8 cellular contexts compared by ENCODE assay signal in genomic region chr3:99637381-99638111, GRCh38.
A peak's percentile ranks its signal among the peaks of the same experiment; 100 is the strongest.
DNase-seq lines count a peak whose midpoint lies in the region; ATAC-seq, FAIRE-seq and TF ChIP-seq lines count a peak whose summit lies in the region.

No MANE protein-coding gene starts in this region.

- H3K9ac ChIP-seq in parathyroid adenoma, result no peak overlapping the region

- H3K4me2 ChIP-seq in parathyroid adenoma (ENCODE audit: low read length), result peak overlapping the region; percentile 76

- H3K27ac ChIP-seq in parathyroid adenoma, result peak overlapping the region; percentile 34

- no peaks in the 10 kb centered on the region for H3K79me2 ChIP-seq in parathyroid adenoma

- H3K4me1 ChIP-seq in parathyroid adenoma, result no peaks in the 10 kb centered on the region

- peak overlapping the region; percentile 65 for H2AFZ ChIP-seq in parathyroid adenoma

- TF ChIP-seq POLR2A in GM18505 (IDR thresholded peaks at IDR 0.05; ENCODE audit: borderline replicate concordance, extremely low read depth, insufficient read depth, insufficient read length), result no peak

- peak; percentile 70 for ATAC-seq in SK-N-SH treated with all-trans-retinoic acid at 6 μM for 48 hours
- ATAC-seq in GM18873 (IDR thresholded peaks at IDR 0.05; ENCODE audit: low FRiP score, unreplicated experiment), result no peak
- ATAC-seq in GM19328 (IDR thresholded peaks at IDR 0.05; ENCODE audit: unreplicated experiment), result no peak
- ATAC-seq in GM18505 (IDR thresholded peaks at IDR 0.05; ENCODE audit: unreplicated experiment), result no peak

- DNase-seq in ELR (ENCODE audit: low read depth), result peak; percentile 91
- DNase-seq in foreskin fibroblast, result peak; percentile 67 to 83
- DNase-seq in HTR-8/SVneo (ENCODE audit: insufficient read length, low spot score), result no peak

- no peaks in the 10 kb centered on the region for H3K36me3 ChIP-seq in parathyroid adenoma (ENCODE audit: control insufficient read depth, insufficient read depth, low read length)

- H3K4me3 ChIP-seq in foreskin fibroblast (ENCODE audit: low read depth in 1 of 2, low read length in 2 of 2) (peak overlapping the region; percentile 67 to 81), parathyroid adenoma (ENCODE audit: low read depth, low read length) (peak overlapping the region; percentile 48)

- TF ChIP-seq CTCF in foreskin fibroblast (IDR thresholded peaks at IDR 0.05; ENCODE audit: low read depth, low read length) (no peak), parathyroid adenoma (IDR thresholded peaks at IDR 0.05) (no peak)

- H3K9me3 ChIP-seq in parathyroid adenoma (ENCODE audit: control insufficient read depth, low read length), result no peaks in the 10 kb centered on the region

- no peak for FAIRE-seq in HTR-8/SVneo (lab: Jason Lieb, UNC)

- H3K27me3 ChIP-seq in parathyroid adenoma (ENCODE audit: control insufficient read depth, insufficient read depth, low read length), result no peaks in the 10 kb centered on the region

TF ChIP-seq in SK-N-SH treated with all-trans-retinoic acid at 6 μM for 48 hours, 23 proteins besides CTCF, POLR2A, EP300 and RAD21:
- TF ChIP-seq TCF4 (CRISPR knock-in tag; IDR thresholded peaks at IDR 0.05; ENCODE audit: borderline replicate concordance) (no peak), ZFP30 (CRISPR knock-in tag; IDR thresholded peaks at IDR 0.05) (no peak), CSRNP3 (CRISPR knock-in tag; IDR thresholded peaks at IDR 0.05) (no peak), ZNF565 (CRISPR knock-in tag; conservative IDR thresholded peaks at IDR 0.05; ENCODE audit: low read depth) (no peak), CSDC2 (CRISPR knock-in tag; IDR thresholded peaks at IDR 0.05) (no peak), ZC3H10 (CRISPR knock-in tag; IDR thresholded peaks at IDR 0.05) (no peak), ZNF70 (CRISPR knock-in tag; IDR thresholded peaks at IDR 0.05) (no peak), GLIS3 (CRISPR knock-in tag; IDR thresholded peaks at IDR 0.05) (no peak)
